16 cellular contexts compared by ENCODE assay signal in the genomic region with DNA sequence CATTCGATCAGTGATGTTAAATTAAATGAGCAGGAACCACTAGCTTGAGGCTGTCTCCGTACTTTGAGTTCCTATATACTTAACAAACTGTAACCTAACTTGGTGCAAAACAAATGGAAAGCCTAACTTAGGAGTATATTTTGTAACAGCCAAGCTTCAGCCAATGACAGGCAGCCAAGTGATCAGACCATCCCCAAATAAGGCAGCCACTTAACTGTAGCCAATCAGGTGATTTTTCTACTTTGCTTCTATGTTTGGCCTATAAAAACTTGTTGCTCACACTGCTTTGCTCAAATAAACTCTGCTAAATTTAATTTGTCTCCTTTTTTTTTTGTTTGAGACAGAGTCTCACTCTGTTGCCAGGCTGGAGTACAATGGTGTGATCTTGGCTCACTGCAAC. TPM values are rescaled to one million over a fixed set of nuclear protein-coding genes. Genes with fewer than 3 reads are reported as not detected.
A peak's percentile ranks its signal among the peaks of the same experiment; 100 is the strongest.
DNase-seq lines count a peak whose midpoint lies in the region; ATAC-seq, FAIRE-seq and TF ChIP-seq lines count a peak whose summit lies in the region.
"Had no signal": no experiment of that assay in that cellular context is flagged by ENCODE, and none has a peak within 500 bp of the region (broad histone marks: within the 10 kb centered on the region; RNA-seq: fewer than 3 reads in every experiment).

No MANE protein-coding gene starts in this region.

- FAIRE-seq in HepG2 (lab: Jason Lieb, UNC) (no peak), K562 (lab: Jason Lieb, UNC) (no peak), D721Med (lab: Jason Lieb, UNC) (no peak)
- FAIRE-seq: HTR-8/SVneo had no signal

- CTCF ChIA-PET in HepG2 (lab: Yijun Ruan, JAX; ENCODE audit: low intra/inter-chr PET ratio, low total read pairs) (no interaction called here), K562 (lab: Yijun Ruan, JAX; ENCODE audit: low intra/inter-chr PET ratio) (no interaction called here), GM10248 (lab: Yijun Ruan, JAX) (no interaction called here)

- DNase-seq in HepG2 (ENCODE audit: low spot score) (no peak), right lobe of liver (no peak), MM.1S (no peak), K562 (ENCODE audit: extremely low read depth in 1 of 4, low spot score in 3 of 4) (peak in 2 of 4 experiments; percentile 23 to 37), D721Med (ENCODE audit: insufficient read length, low spot score) (no peak), GM10248 (ENCODE audit: extremely low spot score) (no peak)
- no peak for DNase-seq in effector CD8-positive, alpha-beta T cell (lab: John Stamatoyannopoulos, UW)
- DNase-seq: C1 segment of cervical spinal cord; CD4-positive, alpha-beta memory T cell; COR-L47; DND-41; GF-D8; GM23248; H7; Kasumi-1 had no signal

- H3K4me2 ChIP-seq in HepG2 (ENCODE audit: low read depth, low read length) (no peak overlapping the region), MM.1S (ENCODE audit: low read depth, low read length) (no peak overlapping the region), K562 (ENCODE audit: insufficient read depth, low read length) (no peak overlapping the region)

- H3F3A ChIP-seq in MM.1S (ENCODE audit: insufficient read depth, low read length) = no peaks in the 10 kb centered on the region

- H3K27me3 ChIP-seq in HepG2 (ENCODE audit: control insufficient read depth in 1 of 2, insufficient read depth in 2 of 2, low read length in 2 of 2) (no peaks in the 10 kb centered on the region; a peak in 1 of 5 replicates), right lobe of liver (no peaks in the 10 kb centered on the region), MM.1S (replicated peaks; ENCODE audit: insufficient read depth, low read length) (no peaks in the 10 kb centered on the region), K562 (ENCODE audit: control insufficient read depth in 2 of 2, insufficient read depth in 2 of 2, low read length in 2 of 2) (no peaks in the 10 kb centered on the region)

- no peaks in the 10 kb centered on the region for H3K9me2 ChIP-seq in MM.1S (replicated peaks; ENCODE audit: insufficient read depth, low read length)

- no peaks in the 10 kb centered on the region for H3K9me1 ChIP-seq in K562 (ENCODE audit: control insufficient read depth, insufficient read depth, low read length)

- in situ Hi-C loops in HepG2 (cut with HindIII; ENCODE audit: extremely low pct_ligation_motif_present, low pct_unique_long_range_greater_than_20kb) = no loop called here
- in situ Hi-C loops in K562 (cut with MboI) = no loop called here

- H3K4me3 ChIP-seq in HepG2 (replicated peaks in 1 of 3; ENCODE audit: insufficient read depth in 1 of 3, low read depth in 2 of 3, low read length in 3 of 3) (no peak overlapping the region), right lobe of liver (no peak overlapping the region), MM.1S (ENCODE audit: low read length) (no peak overlapping the region), K562 (no peak overlapping the region)
- H3K4me3 ChIP-seq: GM23248 had no signal

- POLR2A ChIA-PET in HepG2 (lab: Yijun Ruan, JAX) (no interaction called here), K562 (lab: Yijun Ruan, JAX) (interaction anchor here (0.6 kb wide), 1 partner anchor 1399 kb away, joined by 3 read pairs; no protein-coding TSS in a partner anchor), GM10248 (lab: Yijun Ruan, JAX) (no interaction called here)

- no peak for TF ChIP-seq RAD21 in HepG2 (CRISPR knock-in tag; IDR thresholded peaks at IDR 0.05)
- no peak for TF ChIP-seq RAD21 in K562 (CRISPR knock-in tag; conservative IDR thresholded peaks at IDR 0.05 in 1 of 2, IDR thresholded peaks at IDR 0.05 in 1 of 2)

- no peak for TF ChIP-seq EP300 in HepG2 (IDR thresholded peaks at IDR 0.05; ENCODE audit: low read depth in 2 of 2, low read length in 2 of 2)
- TF ChIP-seq EP300 in HepG2 (CRISPR knock-in tag; IDR thresholded peaks at IDR 0.05; ENCODE audit: borderline replicate concordance) = no peak
- no peak for TF ChIP-seq EP300 in K562 (IDR thresholded peaks at IDR 0.05; ENCODE audit: low read length)

- ATAC-seq in HepG2 (no peak), right lobe of liver (no peak), K562 (peak; percentile 65)

- H3K9me3 ChIP-seq in HepG2 (ENCODE audit: low read length) (no peaks in the 10 kb centered on the region), right lobe of liver (no peaks in the 10 kb centered on the region), MM.1S (replicated peaks; ENCODE audit: insufficient read depth, low read length) (no peaks in the 10 kb centered on the region), K562 (replicated peaks; ENCODE audit: control insufficient read depth, insufficient read depth, low read depth, low read length) (no peaks in the 10 kb centered on the region)

- no peaks in the 10 kb centered on the region for H3K36me3 ChIP-seq in HepG2 (replicated peaks in 1 of 2; ENCODE audit: control insufficient read depth in 1 of 2, insufficient read depth in 2 of 2, low read length in 2 of 2)
- H3K36me3 ChIP-seq in right lobe of liver = no peaks in the 10 kb centered on the region
- no peaks in the 10 kb centered on the region for H3K36me3 ChIP-seq in MM.1S (replicated peaks; ENCODE audit: insufficient read depth, low read length)
- H3K36me3 ChIP-seq in K562 (ENCODE audit: control insufficient read depth, insufficient read depth, low read length) = no peaks in the 10 kb centered on the region

- intact Hi-C loops in HepG2 (cut with micrococcal nuclease; ENCODE audit: unreplicated experiment) = no loop called here
- intact Hi-C loops in right lobe of liver (cut with DNase I) = no loop called here
- intact Hi-C loops in K562 (cut with micrococcal nuclease) = no loop called here

- BruUV-seq in HepG2 (replicated peaks; lab: Mats Ljungman, UMichigan) = no TSS peak
- BruUV-seq in K562 (replicated peaks; lab: Mats Ljungman, UMichigan) = no TSS peak

- H2AFZ ChIP-seq in HepG2 (ENCODE audit: low read length) (no peak overlapping the region), MM.1S (ENCODE audit: low read length) (0 out of 2 replicates have a peak overlapping the region, but pooled peaks have one; percentile 34), K562 (ENCODE audit: low read depth, low read length) (peak overlapping the region; percentile 70)
- H2AFZ ChIP-seq: GM23248 had no signal

- no peak overlapping the region for H3K27ac ChIP-seq in HepG2 (ENCODE audit: extremely low read length, insufficient read depth, low read length)
- no peak overlapping the region for H3K27ac ChIP-seq in right lobe of liver
- no peak overlapping the region for H3K27ac ChIP-seq in MM.1S (ENCODE audit: low read length)
- H3K27ac ChIP-seq in K562 (ENCODE audit: extremely low read depth, low read depth, low read length) = no peak overlapping the region
- H3K27ac ChIP-seq: GM23248 had no signal

- TF ChIP-seq POLR2A in HepG2 (IDR thresholded peaks at IDR 0.05; ENCODE audit: insufficient read depth in 1 of 2, low read depth in 2 of 2, low read length in 2 of 2) = no peak
- TF ChIP-seq POLR2A in right lobe of liver (IDR thresholded peaks at IDR 0.05) = no peak
- no peak for TF ChIP-seq POLR2A in K562 (conservative IDR thresholded peaks at IDR 0.05)

- H3K4me1 ChIP-seq in HepG2 (ENCODE audit: insufficient read depth, low read length) = no peaks in the 10 kb centered on the region
- no peaks in the 10 kb centered on the region for H3K4me1 ChIP-seq in right lobe of liver
- no peaks in the 10 kb centered on the region for H3K4me1 ChIP-seq in MM.1S (ENCODE audit: low read length)
- peaks cover 0 to 10% of the 10 kb centered on the region in 2 experiments; a peak in 3 of 5 replicates for H3K4me1 ChIP-seq in K562 (replicated peaks in 1 of 2; ENCODE audit: control insufficient read depth in 2 of 2, insufficient read depth in 2 of 2, low read length in 2 of 2)

- H4K20me1 ChIP-seq in HepG2 (ENCODE audit: insufficient read depth, low read length) = no peaks in the 10 kb centered on the region
- no peaks in the 10 kb centered on the region for H4K20me1 ChIP-seq in MM.1S (ENCODE audit: insufficient read depth, low read length)
- H4K20me1 ChIP-seq in K562 (replicated peaks; ENCODE audit: control insufficient read depth, insufficient read depth, low read length) = no peaks in the 10 kb centered on the region

- H3K79me2 ChIP-seq in HepG2 (ENCODE audit: insufficient read depth, low read length) (no peaks in the 10 kb centered on the region), MM.1S (ENCODE audit: low read length) (no peaks in the 10 kb centered on the region), K562 (ENCODE audit: control insufficient read depth, insufficient read depth, low read length) (no peaks in the 10 kb centered on the region)

- 3% methylated on average over 2 of the region's 2 CpGs for WGBS in HepG2 (ENCODE audit: low lambda C conversion rate)
- 81% methylated on average over 2 of the region's 2 CpGs for WGBS in right lobe of liver (ENCODE audit: insufficient coverage, low coverage, low lambda C conversion rate, missing lambda C conversion rate)
- 58% methylated on average over 2 of the region's 2 CpGs for WGBS in K562 (ENCODE audit: insufficient coverage, low coverage, missing lambda C conversion rate)

- TF ChIP-seq CTCF in HepG2 (CRISPR knock-in tag; IDR thresholded peaks at IDR 0.05) (no peak), right lobe of liver (IDR thresholded peaks at IDR 0.05) (no peak), MM.1S (IDR thresholded peaks at IDR 0.05; ENCODE audit: low read length) (no peak), K562 (IDR thresholded peaks at IDR 0.05 in 2 of 3, conservative IDR thresholded peaks at IDR 0.05 in 1 of 3; ENCODE audit: insufficient read depth in 2 of 3, low read depth in 1 of 3, low read length in 3 of 3) (no peak), D721Med (IDR thresholded peaks at IDR 0.05; ENCODE audit: insufficient read depth, missing control alignments) (no peak), GM10248 (IDR thresholded peaks at IDR 0.05; ENCODE audit: control extremely low read depth, extremely low read depth, low read depth, missing control alignments) (no peak)

- no peak overlapping the region for H3K9ac ChIP-seq in HepG2 (ENCODE audit: insufficient read depth, low read depth, low read length)
- H3K9ac ChIP-seq in MM.1S (ENCODE audit: low read length) = no peak overlapping the region
- H3K9ac ChIP-seq in K562 (ENCODE audit: insufficient read depth in 1 of 2, low read depth in 2 of 2, low read length in 2 of 2) = no peak overlapping the region
- H3K9ac ChIP-seq: GM23248 had no signal

RNA-seq across cellular contexts. Expression of a gene that starts 19.3 kb away (rescaled TPM):
- total RNA-seq in HepG2 (2016; rRNA removed; fragmentation: Illumina TruSeq; extraction: Trizol) = 33.1 and 79.5 TPM in 2 replicates
- total RNA-seq in HepG2 (2016; cell fraction: cytosol; rRNA removed; fragmentation: Illumina TruSeq; extraction: Trizol; ENCODE audit: low read depth) = 3.2 and 3.5 TPM in 2 replicates
- 31.9 and 72.9 TPM in 2 replicates for total RNA-seq in HepG2 (2016; cell fraction: insoluble cytoplasmic fraction; rRNA removed; fragmentation: Illumina TruSeq; extraction: Trizol)
- total RNA-seq in HepG2 (2016; cell fraction: membrane; rRNA removed; fragmentation: Illumina TruSeq; extraction: Trizol) = 22.3 and 25.2 TPM in 2 replicates
- total RNA-seq in HepG2 (2016; cell fraction: nucleus; rRNA removed; fragmentation: Illumina TruSeq; extraction: Trizol) = 29.2 and 36.6 TPM in 2 replicates
- polyA plus RNA-seq in HepG2 (2011; rRNA removed) = 13.0 and 15.5 TPM in 2 replicates
- 4.8 and 9.1 TPM in 2 replicates for polyA plus RNA-seq in HepG2 (2011; cell fraction: cytosol; rRNA removed)
- polyA plus RNA-seq in HepG2 (2011; cell fraction: nucleus; rRNA removed) = 6.1 and 8.0 TPM in 2 replicates
- 13.6 and 14.2 TPM in 2 replicates for polyA plus RNA-seq in HepG2 (2012)
- 1.4 TPM in 2 replicates for polyA plus RNA-seq in HepG2 (2016; cell fraction: cytosol; fragmentation: Illumina TruSeq; extraction: Trizol; ENCODE audit: low read depth)
- polyA plus RNA-seq in HepG2 (2016; cell fraction: insoluble cytoplasmic fraction; fragmentation: Illumina TruSeq; extraction: Trizol; ENCODE audit: low read depth) = 37.9 and 43.1 TPM in 2 replicates
- 6.4 and 6.7 TPM in 2 replicates for polyA plus RNA-seq in HepG2 (2016; cell fraction: membrane; fragmentation: Illumina TruSeq; extraction: Trizol; ENCODE audit: low read depth)
- polyA plus RNA-seq in HepG2 (2016; cell fraction: nucleus; fragmentation: Illumina TruSeq; extraction: Trizol; ENCODE audit: insufficient read depth, low read depth) = 26.5 and 28.2 TPM in 2 replicates
- 20.6 and 23.6 TPM in 2 replicates for polyA minus RNA-seq in HepG2 (2011; rRNA and poly(A)+ RNA removed; ENCODE audit: low replicate concordance)
- polyA minus RNA-seq in HepG2 (2011; cell fraction: cytosol; rRNA and poly(A)+ RNA removed) = 28.6 and 38.0 TPM in 2 replicates
- 34.9 and 43.5 TPM in 2 replicates for polyA minus RNA-seq in HepG2 (2011; cell fraction: nucleus; rRNA and poly(A)+ RNA removed)
- 10 to 100 TPM; 19.4 to 35.8 (median 24.8) TPM for total RNA-seq in right lobe of liver
- 24.6 and 62.7 TPM in 2 replicates for total RNA-seq in K562 (2011; cell fraction: chromatin; rRNA removed; ENCODE audit: low replicate concordance)
- 10.2 and 12.2 TPM in 2 replicates for total RNA-seq in K562 (2011; cell fraction: nucleolus; rRNA removed)
- total RNA-seq in K562 (2011; cell fraction: nucleoplasm; rRNA removed) = 20.5 and 33.6 TPM in 2 replicates
- total RNA-seq in K562 (2014; rRNA removed) = 19.8 and 25.6 TPM in 2 replicates
- 48.4 and 52.8 TPM in 2 replicates for total RNA-seq in K562 (2014; rRNA removed; fragmentation: Illumina TruSeq; extraction: Trizol)
- total RNA-seq in K562 (2015; rRNA removed; fragmentation: Illumina TruSeq; extraction: Trizol) = 35.6 and 40.3 TPM in 2 replicates
- total RNA-seq in K562 (2021) = 45.5 and 52.1 TPM in 2 replicates
- 48.1 and 50.8 TPM in 2 replicates for polyA plus RNA-seq in K562 (2011; rRNA removed)
- 7.2 and 16.9 TPM in 2 replicates for polyA plus RNA-seq in K562 (2011; cell fraction: cytosol; rRNA removed)
- 13.6 and 18.5 TPM in 2 replicates for polyA plus RNA-seq in K562 (2011; cell fraction: nucleus; rRNA removed)
- 15.7 and 17.7 TPM in 2 replicates for polyA plus RNA-seq in K562 (2012)
- 33.8 and 40.9 TPM in 2 replicates for polyA plus RNA-seq in K562 (2014; fragmentation: Illumina TruSeq; extraction: Trizol)
- 1 to 10 TPM; 3.4 to 5.2 TPM for polyA plus RNA-seq in K562 (2014; fragmentation: Nextera tagmentation; extraction: Ambion mirVana)
- 20.5 and 24.6 TPM in 2 replicates for polyA plus RNA-seq in K562 (2014; rRNA removed)
- 130 and 160 TPM in 2 replicates for polyA minus RNA-seq in K562 (2011; rRNA and poly(A)+ RNA removed)
- polyA minus RNA-seq in K562 (2011; cell fraction: cytosol; rRNA and poly(A)+ RNA removed) = 30.0 and 37.1 TPM in 2 replicates
- polyA minus RNA-seq in K562 (2011; cell fraction: nucleus; rRNA and poly(A)+ RNA removed) = 15.2 and 27.8 TPM in 2 replicates

RNA-seq across cellular contexts. Expression of a gene that starts 37.9 kb away (rescaled TPM):
- total RNA-seq in HepG2 (2016; rRNA removed; fragmentation: Illumina TruSeq; extraction: Trizol) (31.3 and 46.0 TPM in 2 replicates), right lobe of liver (10 to 100 TPM in 4 of 6 experiments, 1 to 10 TPM in 2; 9.1 to 15.3 (median 11.8) TPM), K562 (2014; rRNA removed) (22.0 and 31.8 TPM in 2 replicates), K562 (2014; rRNA removed; fragmentation: Illumina TruSeq; extraction: Trizol) (49.3 and 58.4 TPM in 2 replicates), K562 (2015; rRNA removed; fragmentation: Illumina TruSeq; extraction: Trizol) (48.6 and 53.4 TPM in 2 replicates), K562 (2021) (39.3 and 39.4 TPM in 2 replicates)
- 4.8 and 5.6 TPM in 2 replicates for total RNA-seq in HepG2 (2016; cell fraction: cytosol; rRNA removed; fragmentation: Illumina TruSeq; extraction: Trizol; ENCODE audit: low read depth)
- total RNA-seq in HepG2 (2016; cell fraction: insoluble cytoplasmic fraction; rRNA removed; fragmentation: Illumina TruSeq; extraction: Trizol) = 29.2 and 45.4 TPM in 2 replicates
- total RNA-seq in HepG2 (2016; cell fraction: membrane; rRNA removed; fragmentation: Illumina TruSeq; extraction: Trizol) = 5.0 and 6.5 TPM in 2 replicates
- total RNA-seq in HepG2 (2016; cell fraction: nucleus; rRNA removed; fragmentation: Illumina TruSeq; extraction: Trizol) = 32.4 and 35.0 TPM in 2 replicates
- polyA plus RNA-seq in HepG2 (2011; rRNA removed) (13.8 and 18.7 TPM in 2 replicates), K562 (2011; rRNA removed) (55.3 and 62.9 TPM in 2 replicates), K562 (2014; fragmentation: Illumina TruSeq; extraction: Trizol) (43.6 and 59.4 TPM in 2 replicates), K562 (2014; fragmentation: Nextera tagmentation; extraction: Ambion mirVana) (10 to 100 TPM; 27.9 to 39.2 TPM), K562 (2014; rRNA removed) (25.0 and 28.5 TPM in 2 replicates)
- 6.9 and 13.7 TPM in 2 replicates for polyA plus RNA-seq in HepG2 (2011; cell fraction: cytosol; rRNA removed)
- 8.2 and 9.9 TPM in 2 replicates for polyA plus RNA-seq in HepG2 (2011; cell fraction: nucleus; rRNA removed)
- 7.2 and 9.3 TPM in 2 replicates for polyA plus RNA-seq in HepG2 (2012)
- polyA plus RNA-seq in HepG2 (2016; cell fraction: cytosol; fragmentation: Illumina TruSeq; extraction: Trizol; ENCODE audit: low read depth) = 1.4 and 1.9 TPM in 2 replicates
- 49.6 and 49.8 TPM in 2 replicates for polyA plus RNA-seq in HepG2 (2016; cell fraction: insoluble cytoplasmic fraction; fragmentation: Illumina TruSeq; extraction: Trizol; ENCODE audit: low read depth)
- polyA plus RNA-seq in HepG2 (2016; cell fraction: membrane; fragmentation: Illumina TruSeq; extraction: Trizol; ENCODE audit: low read depth) = 3.0 and 4.2 TPM in 2 replicates
- 33.5 and 34.1 TPM in 2 replicates for polyA plus RNA-seq in HepG2 (2016; cell fraction: nucleus; fragmentation: Illumina TruSeq; extraction: Trizol; ENCODE audit: insufficient read depth, low read depth)
- polyA minus RNA-seq in HepG2 (2011; rRNA and poly(A)+ RNA removed; ENCODE audit: low replicate concordance) = 11.6 and 36.2 TPM in 2 replicates
- polyA minus RNA-seq in HepG2 (2011; cell fraction: cytosol; rRNA and poly(A)+ RNA removed) = 16.1 and 16.7 TPM in 2 replicates
- 62.4 and 70.9 TPM in 2 replicates for polyA minus RNA-seq in HepG2 (2011; cell fraction: nucleus; rRNA and poly(A)+ RNA removed)
- 30.0 and 80.0 TPM in 2 replicates for total RNA-seq in K562 (2011; cell fraction: chromatin; rRNA removed; ENCODE audit: low replicate concordance)
- 14.7 and 21.7 TPM in 2 replicates for total RNA-seq in K562 (2011; cell fraction: nucleolus; rRNA removed)
- 29.6 and 45.3 TPM in 2 replicates for total RNA-seq in K562 (2011; cell fraction: nucleoplasm; rRNA removed)
- polyA plus RNA-seq in K562 (2011; cell fraction: cytosol; rRNA removed) = 14.4 and 26.4 TPM in 2 replicates
- polyA plus RNA-seq in K562 (2011; cell fraction: nucleus; rRNA removed) = 42.9 and 58.3 TPM in 2 replicates
- polyA plus RNA-seq in K562 (2012) = 16.6 and 18.0 TPM in 2 replicates
- 98.9 and 99.4 TPM in 2 replicates for polyA minus RNA-seq in K562 (2011; rRNA and poly(A)+ RNA removed)
- polyA minus RNA-seq in K562 (2011; cell fraction: cytosol; rRNA and poly(A)+ RNA removed) = 23.1 and 37.2 TPM in 2 replicates
- polyA minus RNA-seq in K562 (2011; cell fraction: nucleus; rRNA and poly(A)+ RNA removed) = 39.9 and 67.8 TPM in 2 replicates
